ENCODE assay signal across 8 cellular contexts in the genomic region with DNA sequence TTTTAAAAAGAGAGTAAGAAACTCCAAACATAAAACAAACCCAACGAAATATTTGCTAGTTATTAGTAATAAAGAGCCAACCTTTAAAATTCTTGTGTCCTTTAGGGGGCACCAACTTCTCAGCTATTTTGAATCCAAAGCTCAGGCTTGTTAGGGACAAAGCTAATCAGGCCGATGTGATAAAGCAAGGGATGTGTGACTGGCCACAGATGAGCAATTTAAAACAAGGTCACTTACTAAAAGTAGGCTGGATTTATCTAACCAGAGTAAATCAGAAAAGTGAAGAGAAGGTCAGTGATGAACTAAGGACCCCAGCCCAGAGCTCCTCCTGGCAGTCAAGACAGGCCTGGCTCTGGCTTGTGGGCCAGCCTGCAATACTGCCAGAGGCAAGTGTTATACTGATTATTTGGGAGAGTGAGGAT.
DNase-seq lines count a peak whose midpoint lies in the region; ATAC-seq and TF ChIP-seq lines count a peak whose summit lies in the region.

No MANE protein-coding gene starts in this region.

- peak; percentile 14 for TF ChIP-seq CTCF in GM12865 (IDR thresholded peaks at IDR 0.05; ENCODE audit: insufficient read depth, low read depth, low read length, missing control alignments)
- peak; percentile 40 for TF ChIP-seq CTCF in epithelial cell of proximal tubule (conservative IDR thresholded peaks at IDR 0.05; ENCODE audit: low read depth, low read length)
- peak in 2 of 6 experiments; percentile 10 to 17 for TF ChIP-seq CTCF in thyroid gland (IDR thresholded peaks at IDR 0.05)

- H3K9me3 ChIP-seq in thyroid gland: no peaks in the 10 kb centered on the region

- no peaks in the 10 kb centered on the region for H3K4me1 ChIP-seq in thyroid gland

- DNase-seq in GM12865 (ENCODE audit: low read depth) (peak; percentile 43), NCI-H69 (lab: John Stamatoyannopoulos, UW) (peak; percentile 75), epithelial cell of proximal tubule (ENCODE audit: low read depth) (no peak), pons (ENCODE audit: low spot score) (peak; percentile 87), thyroid gland (no peak)

- no peak overlapping the region for H3K27ac ChIP-seq in thyroid gland

- WGBS in thyroid gland, 2 donors: 39 to 43% methylated on average over 2 of the region's 2 CpGs

- TF ChIP-seq POLR2A in thyroid gland (IDR thresholded peaks at IDR 0.05): no peak

- intact Hi-C loops in thyroid gland (cut with DNase I): loop anchor here (10.0 kb wide), 1 partner anchor 155 kb away; no protein-coding TSS in a partner anchor

- H3K27me3 ChIP-seq in thyroid gland: no peaks in the 10 kb centered on the region

- H3K36me3 ChIP-seq in thyroid gland: no peaks in the 10 kb centered on the region

- H3K4me3 ChIP-seq in GM12865 (ENCODE audit: low read depth, low read length) (no peak overlapping the region), epithelial cell of proximal tubule (ENCODE audit: low read depth, low read length) (no peak overlapping the region), thyroid gland (replicated peaks in 1 of 3) (no peak overlapping the region)

- ATAC-seq in HG03175 (IDR thresholded peaks at IDR 0.05; ENCODE audit: unreplicated experiment): no peak
- ATAC-seq in HG02571 (IDR thresholded peaks at IDR 0.05; ENCODE audit: unreplicated experiment): no peak
- no peak for ATAC-seq in GM18868 (IDR thresholded peaks at IDR 0.05; ENCODE audit: unreplicated experiment)

Comparison
In these comparisons a context has a peak if more than half of its experiments do, and no peak if none do; other contexts are left out.
1. DNase-seq: peak in GM12865 (single experiment), NCI-H69 (single experiment) and pons (single experiment); none in epithelial cell of proximal tubule (single experiment) and thyroid gland (0 of 2).